In the genomic region with DNA sequence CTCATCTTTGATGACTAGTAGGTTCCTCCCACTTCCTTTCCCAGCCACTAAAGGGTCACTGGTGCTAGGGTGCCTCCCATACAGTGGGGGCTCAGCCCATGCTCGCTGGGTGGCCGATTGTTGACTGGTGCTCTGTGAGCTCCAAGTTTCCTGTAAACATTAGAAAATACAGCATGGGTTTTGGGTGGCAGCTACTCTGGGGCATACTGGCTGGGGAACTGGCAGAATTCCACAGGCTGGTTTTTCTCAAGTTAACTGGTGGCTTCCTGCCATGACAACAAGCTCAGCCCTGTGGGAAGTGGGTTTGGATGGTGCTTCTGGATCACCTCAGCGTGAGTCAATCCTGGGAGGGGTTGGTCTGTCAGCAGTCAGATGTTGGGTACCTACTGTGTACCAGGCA, we compare ENCODE assay signal across 19 cellular contexts. TPM values are rescaled to one million over a fixed set of nuclear protein-coding genes. Genes with fewer than 3 reads are reported as not detected.
DNase-seq lines count a peak whose midpoint lies in the region; ATAC-seq and TF ChIP-seq lines count a peak whose summit lies in the region.
"Had no signal": no experiment of that assay in that cellular context is flagged by ENCODE, and none has a peak within 500 bp of the region (broad histone marks: within the 10 kb centered on the region; RNA-seq: fewer than 3 reads in every experiment).

No MANE protein-coding gene starts in this region.

- no peaks in the 10 kb centered on the region for H3K27me3 ChIP-seq in ovary

- intact Hi-C loops in ovary (cut with DNase I): no loop called here

- H3K9me3 Mint-ChIP-seq in stimulated activated naive B cell treated with anti-CD40 and anti-IgM and Interleukin-4, amounts not matched to agents 10 μg/mL and 1 μg/mL and 100 μg/mL, for 72 hours: no peaks in the 10 kb centered on the region
- H3K9me3 Mint-ChIP-seq: activated naive CD8-positive, alpha-beta T cell treated with anti-CD3 and anti-CD28 coated beads for 36 hours; CD4-positive, alpha-beta memory T cell had no signal

- no peak overlapping the region for H3K27ac ChIP-seq in ovary

- no peaks in the 10 kb centered on the region for H3K36me3 ChIP-seq in ovary

- peaks cover 0 to 1% of the 10 kb centered on the region in 2 donors for H3K4me1 Mint-ChIP-seq in stimulated activated naive B cell treated with anti-CD40 and anti-IgM and Interleukin-4, amounts not matched to agents 10 μg/mL and 1 μg/mL and 100 μg/mL, for 72 hours

- no peaks in the 10 kb centered on the region for H3K9me3 ChIP-seq in ovary

- H3K27ac Mint-ChIP-seq in stimulated activated naive B cell treated with anti-CD40 and anti-IgM and Interleukin-4, amounts not matched to agents 10 μg/mL and 1 μg/mL and 100 μg/mL, for 72 hours: peak overlapping the region; percentile 44
- H3K27ac Mint-ChIP-seq: activated naive CD8-positive, alpha-beta T cell treated with anti-CD3 and anti-CD28 coated beads for 36 hours had no signal

- WGBS in ovary, 3 donors: 31 to 39% (median 38%) methylated on average over 3 of the region's 3 CpGs

- H3K4me1 ChIP-seq in ovary (ENCODE audit: insufficient read depth): no peaks in the 10 kb centered on the region

- no peak overlapping the region for H3K4me3 Mint-ChIP-seq in stimulated activated naive B cell treated with anti-CD40 and anti-IgM and Interleukin-4, amounts not matched to agents 10 μg/mL and 1 μg/mL and 100 μg/mL, for 72 hours
- H3K4me3 Mint-ChIP-seq: activated naive CD8-positive, alpha-beta T cell treated with anti-CD3 and anti-CD28 coated beads for 36 hours had no signal

- no peak for TF ChIP-seq POLR2A in ovary (IDR thresholded peaks at IDR 0.05)

- TF ChIP-seq CTCF in ovary (IDR thresholded peaks at IDR 0.05): no peak

- ATAC-seq in SK-N-SH treated with all-trans-retinoic acid at 6 μM for 48 hours (peak; percentile 39), GM18520 (IDR thresholded peaks at IDR 0.05; ENCODE audit: unreplicated experiment) (no peak)
- ATAC-seq in stimulated activated naive B cell treated with anti-CD40 and anti-IgM and Interleukin-4, amounts not matched to agents 10 μg/mL and 1 μg/mL and 100 μg/mL, for 72 hours (replicated peaks): no peak

- H3K4me3 ChIP-seq in ovary: no peak overlapping the region

- no peaks in the 10 kb centered on the region for H3K36me3 Mint-ChIP-seq in stimulated activated naive B cell treated with anti-CD40 and anti-IgM and Interleukin-4, amounts not matched to agents 10 μg/mL and 1 μg/mL and 100 μg/mL, for 72 hours
- H3K36me3 Mint-ChIP-seq: activated naive CD8-positive, alpha-beta T cell treated with anti-CD3 and anti-CD28 coated beads for 36 hours; CD4-positive, alpha-beta memory T cell had no signal

- TF ChIP-seq EP300 in ovary (IDR thresholded peaks at IDR 0.05): no peak

- DNase-seq in HS-27A (ENCODE audit: low read depth): peak; percentile 76
- DNase-seq in fibroblast of peridontal ligament (ENCODE audit: extremely low read depth): peak; percentile 35
- no peak for DNase-seq in stimulated activated naive B cell treated with anti-CD40 and anti-IgM and Interleukin-4, amounts not matched to agents 10 μg/mL and 1 μg/mL and 100 μg/mL, for 72 hours
- no peak for DNase-seq in NCI-H69 (lab: John Stamatoyannopoulos, UW)
- DNase-seq in ovary: no peak
- DNase-seq: activated CD8-positive, alpha-beta memory T cell treated with anti-CD3 and anti-CD28 coated beads, Interleukin-2, amount 50 U/mL, for 4 hours; activated naive CD8-positive, alpha-beta T cell treated with anti-CD3 and anti-CD28 coated beads for 36 hours; CD4-positive, alpha-beta memory T cell; foreskin melanocyte; GOT3; KBM-7; NCI-H2029; NCI-H748 treated with DMSO at 0.1 percent for 48 hours; stimulated activated CD4-positive, alpha-beta T cell treated with anti-CD3 and anti-CD28 coated beads, Interleukin-4, amount 100 ng/mL, for 1 hour had no signal

- H3K27me3 Mint-ChIP-seq in stimulated activated naive B cell treated with anti-CD40 and anti-IgM and Interleukin-4, amounts not matched to agents 10 μg/mL and 1 μg/mL and 100 μg/mL, for 72 hours: peaks cover 11 to 32% of the 10 kb centered on the region in 2 donors

TF ChIP-seq in SK-N-SH treated with all-trans-retinoic acid at 6 μM for 48 hours, 23 proteins besides CTCF, POLR2A, EP300 and RAD21 (continues in another document):
- TF ChIP-seq TOX (CRISPR knock-in tag; IDR thresholded peaks at IDR 0.05; ENCODE audit: borderline replicate concordance) (no peak), PPARA (CRISPR knock-in tag; IDR thresholded peaks at IDR 0.05; ENCODE audit: borderline replicate concordance) (no peak), BACH2 (CRISPR knock-in tag; IDR thresholded peaks at IDR 0.05; ENCODE audit: borderline replicate concordance) (no peak), RARB (CRISPR knock-in tag; IDR thresholded peaks at IDR 0.05) (no peak), ZNF8 (CRISPR knock-in tag; IDR thresholded peaks at IDR 0.05) (no peak), POU6F1 (CRISPR knock-in tag; IDR thresholded peaks at IDR 0.05; ENCODE audit: borderline replicate concordance, low read depth) (no peak), ZFP3 (CRISPR knock-in tag; IDR thresholded peaks at IDR 0.05) (no peak), ESRRG (CRISPR knock-in tag; IDR thresholded peaks at IDR 0.05) (no peak), CSDC2 (CRISPR knock-in tag; IDR thresholded peaks at IDR 0.05) (no peak), SNAI2 (CRISPR knock-in tag; IDR thresholded peaks at IDR 0.05) (no peak), ARNTL (CRISPR knock-in tag; IDR thresholded peaks at IDR 0.05; ENCODE audit: borderline replicate concordance, low read depth) (no peak)
- TF ChIP-seq, protein P1, sequence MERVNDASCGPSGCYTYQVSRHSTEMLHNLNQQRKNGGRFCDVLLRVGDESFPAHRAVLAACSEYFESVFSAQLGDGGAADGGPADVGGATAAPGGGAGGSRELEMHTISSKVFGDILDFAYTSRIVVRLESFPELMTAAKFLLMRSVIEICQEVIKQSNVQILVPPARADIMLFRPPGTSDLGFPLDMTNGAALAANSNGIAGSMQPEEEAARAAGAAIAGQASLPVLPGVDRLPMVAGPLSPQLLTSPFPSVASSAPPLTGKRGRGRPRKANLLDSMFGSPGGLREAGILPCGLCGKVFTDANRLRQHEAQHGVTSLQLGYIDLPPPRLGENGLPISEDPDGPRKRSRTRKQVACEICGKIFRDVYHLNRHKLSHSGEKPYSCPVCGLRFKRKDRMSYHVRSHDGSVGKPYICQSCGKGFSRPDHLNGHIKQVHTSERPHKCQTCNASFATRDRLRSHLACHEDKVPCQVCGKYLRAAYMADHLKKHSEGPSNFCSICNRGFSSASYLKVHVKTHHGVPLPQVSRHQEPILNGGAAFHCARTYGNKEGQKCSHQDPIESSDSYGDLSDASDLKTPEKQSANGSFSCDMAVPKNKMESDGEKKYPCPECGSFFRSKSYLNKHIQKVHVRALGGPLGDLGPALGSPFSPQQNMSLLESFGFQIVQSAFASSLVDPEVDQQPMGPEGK (CRISPR knock-in tag; IDR thresholded peaks at IDR 0.05; ENCODE audit: borderline replicate concordance): no peak
- TF ChIP-seq, protein P2, sequence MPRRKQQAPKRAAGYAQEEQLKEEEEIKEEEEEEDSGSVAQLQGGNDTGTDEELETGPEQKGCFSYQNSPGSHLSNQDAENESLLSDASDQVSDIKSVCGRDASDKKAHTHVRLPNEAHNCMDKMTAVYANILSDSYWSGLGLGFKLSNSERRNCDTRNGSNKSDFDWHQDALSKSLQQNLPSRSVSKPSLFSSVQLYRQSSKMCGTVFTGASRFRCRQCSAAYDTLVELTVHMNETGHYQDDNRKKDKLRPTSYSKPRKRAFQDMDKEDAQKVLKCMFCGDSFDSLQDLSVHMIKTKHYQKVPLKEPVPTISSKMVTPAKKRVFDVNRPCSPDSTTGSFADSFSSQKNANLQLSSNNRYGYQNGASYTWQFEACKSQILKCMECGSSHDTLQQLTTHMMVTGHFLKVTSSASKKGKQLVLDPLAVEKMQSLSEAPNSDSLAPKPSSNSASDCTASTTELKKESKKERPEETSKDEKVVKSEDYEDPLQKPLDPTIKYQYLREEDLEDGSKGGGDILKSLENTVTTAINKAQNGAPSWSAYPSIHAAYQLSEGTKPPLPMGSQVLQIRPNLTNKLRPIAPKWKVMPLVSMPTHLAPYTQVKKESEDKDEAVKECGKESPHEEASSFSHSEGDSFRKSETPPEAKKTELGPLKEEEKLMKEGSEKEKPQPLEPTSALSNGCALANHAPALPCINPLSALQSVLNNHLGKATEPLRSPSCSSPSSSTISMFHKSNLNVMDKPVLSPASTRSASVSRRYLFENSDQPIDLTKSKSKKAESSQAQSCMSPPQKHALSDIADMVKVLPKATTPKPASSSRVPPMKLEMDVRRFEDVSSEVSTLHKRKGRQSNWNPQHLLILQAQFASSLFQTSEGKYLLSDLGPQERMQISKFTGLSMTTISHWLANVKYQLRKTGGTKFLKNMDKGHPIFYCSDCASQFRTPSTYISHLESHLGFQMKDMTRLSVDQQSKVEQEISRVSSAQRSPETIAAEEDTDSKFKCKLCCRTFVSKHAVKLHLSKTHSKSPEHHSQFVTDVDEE (CRISPR knock-in tag; IDR thresholded peaks at IDR 0.05): no peak
- TF ChIP-seq, protein P3, sequence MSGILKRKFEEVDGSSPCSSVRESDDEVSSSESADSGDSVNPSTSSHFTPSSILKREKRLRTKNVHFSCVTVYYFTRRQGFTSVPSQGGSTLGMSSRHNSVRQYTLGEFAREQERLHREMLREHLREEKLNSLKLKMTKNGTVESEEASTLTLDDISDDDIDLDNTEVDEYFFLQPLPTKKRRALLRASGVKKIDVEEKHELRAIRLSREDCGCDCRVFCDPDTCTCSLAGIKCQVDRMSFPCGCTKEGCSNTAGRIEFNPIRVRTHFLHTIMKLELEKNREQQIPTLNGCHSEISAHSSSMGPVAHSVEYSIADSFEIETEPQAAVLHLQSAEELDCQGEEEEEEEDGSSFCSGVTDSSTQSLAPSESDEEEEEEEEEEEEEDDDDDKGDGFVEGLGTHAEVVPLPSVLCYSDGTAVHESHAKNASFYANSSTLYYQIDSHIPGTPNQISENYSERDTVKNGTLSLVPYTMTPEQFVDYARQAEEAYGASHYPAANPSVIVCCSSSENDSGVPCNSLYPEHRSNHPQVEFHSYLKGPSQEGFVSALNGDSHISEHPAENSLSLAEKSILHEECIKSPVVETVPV (CRISPR knock-in tag; IDR thresholded peaks at IDR 0.05): no peak

RNA-seq across cellular contexts. Expression of gene CRNN, which starts 28.7 kb away (rescaled TPM):
- total RNA-seq in ovary: under 1 TPM in 1 of 7 donors, not detected in 6; 0.46 TPM
- not detected for polyA plus RNA-seq in ovary
- total RNA-seq: activated naive CD8-positive, alpha-beta T cell treated with anti-CD3 and anti-CD28 coated beads for 36 hours; CD4-positive, alpha-beta memory T cell; chondrocyte; posterior vena cava; SK-MEL-5 had no signal
- polyA plus RNA-seq: CD4-positive, alpha-beta memory T cell had no signal

Comparison
In these comparisons a context has a peak if more than half of its experiments do, and no peak if none do; other contexts are left out.
1. DNase-seq: peak in HS-27A (single experiment) and fibroblast of peridontal ligament (single experiment); none in stimulated activated naive B cell treated with anti-CD40 and anti-IgM and Interleukin-4, amounts not matched to agents 10 μg/mL and 1 μg/mL and 100 μg/mL, for 72 hours (single experiment), NCI-H69 (single experiment) and ovary (0 of 5).